Comparison of ENCODE assay signal across 9 cellular contexts in the genomic region with DNA sequence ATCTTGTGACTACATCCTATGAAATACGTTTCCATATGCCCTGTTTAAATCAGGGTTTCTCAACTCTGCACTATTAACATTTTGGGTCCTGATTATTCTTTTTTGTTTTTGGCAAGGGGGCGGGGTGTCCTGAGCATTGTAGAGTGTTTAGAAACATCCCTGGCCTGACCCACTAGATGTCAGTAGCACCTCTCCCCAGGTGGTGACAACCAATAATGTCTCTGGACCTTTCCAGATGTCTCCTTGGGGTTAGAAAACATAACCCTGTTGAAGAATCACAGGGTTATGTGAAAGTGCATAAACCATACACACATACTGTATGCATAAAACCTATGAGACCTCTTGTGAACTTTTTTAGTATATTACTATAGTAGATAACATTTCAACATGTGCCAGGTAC. TPM values are rescaled to one million over a fixed set of nuclear protein-coding genes. Genes with fewer than 3 reads are reported as not detected.
DNase-seq lines count a peak whose midpoint lies in the region; ATAC-seq and TF ChIP-seq lines count a peak whose summit lies in the region.
"Had no signal": no experiment of that assay in that cellular context is flagged by ENCODE, and none has a peak within 500 bp of the region (broad histone marks: within the 10 kb centered on the region; RNA-seq: fewer than 3 reads in every experiment).

No MANE protein-coding gene starts in this region.

- peak; percentile 9 for TF ChIP-seq CTCF in activated CD8-positive, alpha-beta T cell treated with anti-CD3 and anti-CD28 coated beads for 36 hours (IDR thresholded peaks at IDR 0.05)
- no peak for TF ChIP-seq CTCF in gastroesophageal sphincter (IDR thresholded peaks at IDR 0.05)

- H3K27me3 Mint-ChIP-seq in CD8-positive, alpha-beta memory T cell: peaks cover 0 to 4% of the 10 kb centered on the region in 2 donors
- no peaks in the 10 kb centered on the region for H3K27me3 Mint-ChIP-seq in activated CD8-positive, alpha-beta T cell treated with anti-CD3 and anti-CD28 coated beads for 36 hours

- TF ChIP-seq EP300 in gastroesophageal sphincter (IDR thresholded peaks at IDR 0.05): no peak

- H3K4me3 Mint-ChIP-seq in CD8-positive, alpha-beta memory T cell: peak overlapping the region in 6 of 7 donors; percentile 58 to 100 (median 96)
- peak overlapping the region; percentile 95 for H3K4me3 Mint-ChIP-seq in activated CD8-positive, alpha-beta T cell treated with anti-CD3 and anti-CD28 coated beads for 36 hours

- DNase-seq in CD8-positive, alpha-beta memory T cell: no peak
- DNase-seq in activated CD8-positive, alpha-beta T cell treated with anti-CD3 and anti-CD28 coated beads for 36 hours: peak; percentile 25
- DNase-seq in lung microvascular endothelial cell (ENCODE audit: low read depth in 2 of 2) (peak; percentile 29 to 58), NCI-H1092 treated with DMSO at 0.1 percent for 48 hours (lab: John Stamatoyannopoulos, UW) (no peak)

- intact Hi-C loops in activated CD8-positive, alpha-beta T cell treated with anti-CD3 and anti-CD28 coated beads for 36 hours (cut with micrococcal nuclease): no loop called here

- no peak overlapping the region for H3K27ac ChIP-seq in CD8-positive, alpha-beta memory T cell (ENCODE audit: low read depth, low read length)
- no peak overlapping the region for H3K27ac ChIP-seq in gastroesophageal sphincter

- CTCF ChIA-PET in CD8-positive, alpha-beta memory T cell (lab: Charles Lee): no interaction called here
- CTCF ChIA-PET in activated CD8-positive, alpha-beta T cell treated with anti-CD3 and anti-CD28 coated beads for 36 hours (lab: Charles Lee): no interaction called here

- ATAC-seq in HG03175 (IDR thresholded peaks at IDR 0.05; ENCODE audit: unreplicated experiment) (peak; percentile 34), HG02571 (IDR thresholded peaks at IDR 0.05; ENCODE audit: unreplicated experiment) (no peak), HG02981 (IDR thresholded peaks at IDR 0.05; ENCODE audit: unreplicated experiment) (no peak), gastroesophageal sphincter (no peak)
- no peak for ATAC-seq in activated CD8-positive, alpha-beta T cell treated with anti-CD3 and anti-CD28 coated beads for 36 hours
- ATAC-seq: Right ventricle myocardium inferior had no signal

- POLR2A ChIA-PET in CD8-positive, alpha-beta memory T cell (lab: Charles Lee): no interaction called here
- POLR2A ChIA-PET in activated CD8-positive, alpha-beta T cell treated with anti-CD3 and anti-CD28 coated beads for 36 hours (lab: Charles Lee): no interaction called here

- no peak overlapping the region for H3K4me3 ChIP-seq in CD8-positive, alpha-beta memory T cell (ENCODE audit: low read length)
- H3K4me3 ChIP-seq in gastroesophageal sphincter: no peak overlapping the region

- H3K27me3 ChIP-seq in CD8-positive, alpha-beta memory T cell (ENCODE audit: insufficient read depth, low read length, poor library complexity, severe bottlenecking): no peaks in the 10 kb centered on the region
- no peaks in the 10 kb centered on the region for H3K27me3 ChIP-seq in gastroesophageal sphincter

- WGBS in gastroesophageal sphincter (ENCODE audit: low coverage in 1 of 2), 2 donors: 26 to 48% methylated on average over 2 of the region's 2 CpGs

- H3K4me1 Mint-ChIP-seq in CD8-positive, alpha-beta memory T cell: peaks cover 40 to 49% (median 46%) of the 10 kb centered on the region in 3 donors
- H3K4me1 Mint-ChIP-seq in activated CD8-positive, alpha-beta T cell treated with anti-CD3 and anti-CD28 coated beads for 36 hours (ENCODE audit: low read depth): peaks cover 27% of the 10 kb centered on the region

- peak overlapping the region in 7 of 8 donors; percentile 36 to 99 (median 81) for H3K27ac Mint-ChIP-seq in CD8-positive, alpha-beta memory T cell
- peak overlapping the region; percentile 10 for H3K27ac Mint-ChIP-seq in activated CD8-positive, alpha-beta T cell treated with anti-CD3 and anti-CD28 coated beads for 36 hours

- H3K9me3 ChIP-seq in CD8-positive, alpha-beta memory T cell (ENCODE audit: low read length): no peaks in the 10 kb centered on the region
- H3K9me3 ChIP-seq in gastroesophageal sphincter: no peaks in the 10 kb centered on the region

- H3K36me3 ChIP-seq in CD8-positive, alpha-beta memory T cell (ENCODE audit: insufficient read depth, low read length): no peaks in the 10 kb centered on the region
- H3K36me3 ChIP-seq in gastroesophageal sphincter: peaks cover 0 to 12% of the 10 kb centered on the region in 2 donors

- H3K4me1 ChIP-seq in CD8-positive, alpha-beta memory T cell (ENCODE audit: insufficient read depth, low read length): peaks cover 29% of the 10 kb centered on the region
- H3K4me1 ChIP-seq in gastroesophageal sphincter: peaks cover 4 to 40% (median 23%) of the 10 kb centered on the region in 3 donors

- TF ChIP-seq POLR2A in gastroesophageal sphincter (IDR thresholded peaks at IDR 0.05): no peak

- no peaks in the 10 kb centered on the region for H3K9me3 Mint-ChIP-seq in CD8-positive, alpha-beta memory T cell
- H3K9me3 Mint-ChIP-seq in activated CD8-positive, alpha-beta T cell treated with anti-CD3 and anti-CD28 coated beads for 36 hours: no peaks in the 10 kb centered on the region

- H3K36me3 Mint-ChIP-seq in CD8-positive, alpha-beta memory T cell: peaks cover 0 to 33% (median 5%) of the 10 kb centered on the region in 3 donors
- peaks cover 16% of the 10 kb centered on the region for H3K36me3 Mint-ChIP-seq in activated CD8-positive, alpha-beta T cell treated with anti-CD3 and anti-CD28 coated beads for 36 hours (ENCODE audit: low read depth)

RNA-seq across cellular contexts. Expression of a gene that starts 1.4 kb away (rescaled TPM):
- 10 to 100 TPM; 20.7 to 21.6 TPM for total RNA-seq in CD8-positive, alpha-beta memory T cell
- polyA plus RNA-seq in CD8-positive, alpha-beta memory T cell: 13.0 TPM
- 10 to 100 TPM; 24.5 to 28.8 TPM for total RNA-seq in activated CD8-positive, alpha-beta T cell treated with anti-CD3 and anti-CD28 coated beads for 36 hours
- 8.3 and 10.9 TPM in 2 replicates for total RNA-seq in lung microvascular endothelial cell
- total RNA-seq in gastroesophageal sphincter: 10 to 100 TPM in 3 of 4 donors, 1 to 10 TPM in 1; 7.5 to 26.5 (median 19.0) TPM

RNA-seq across cellular contexts. Expression of a gene that starts 1.5 kb away (rescaled TPM):
- total RNA-seq in CD8-positive, alpha-beta memory T cell: 10 to 100 TPM; 23.2 to 25.9 TPM
- 27.5 TPM for polyA plus RNA-seq in CD8-positive, alpha-beta memory T cell
- total RNA-seq in activated CD8-positive, alpha-beta T cell treated with anti-CD3 and anti-CD28 coated beads for 36 hours: 10 to 100 TPM; 16.3 to 16.9 TPM
- total RNA-seq in lung microvascular endothelial cell: 12.2 and 15.9 TPM in 2 replicates
- total RNA-seq in gastroesophageal sphincter: 10 to 100 TPM; 21.7 to 26.5 (median 23.1) TPM

Comparison
In these comparisons a context has a peak if more than half of its experiments do, and no peak if none do; other contexts are left out.
1. DNase-seq: peak in activated CD8-positive, alpha-beta T cell treated with anti-CD3 and anti-CD28 coated beads for 36 hours (single experiment) and lung microvascular endothelial cell (2 of 2); none in CD8-positive, alpha-beta memory T cell (0 of 5) and NCI-H1092 treated with DMSO at 0.1 percent for 48 hours (single experiment).